ENCODE assay signal across 1 cellular context in the genomic region with DNA sequence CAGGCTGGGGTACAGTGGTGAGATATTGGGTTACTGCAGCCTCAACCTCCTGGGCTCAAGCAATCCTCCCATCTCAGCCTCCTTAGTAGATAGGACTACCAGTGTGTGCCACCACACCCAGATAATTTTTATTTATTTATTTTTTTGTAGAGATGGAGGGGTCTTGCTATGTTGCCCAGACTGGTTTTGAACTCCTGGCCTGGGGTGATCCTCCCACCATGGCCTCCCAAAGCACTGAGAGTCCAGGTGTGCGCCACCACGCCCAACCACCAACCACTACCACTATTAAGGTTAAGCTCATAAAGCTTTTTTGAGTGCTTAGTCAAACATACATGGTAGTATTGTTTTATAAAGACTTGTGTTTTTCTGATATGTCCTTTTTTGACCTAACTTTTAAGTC.
TF ChIP-seq lines count a peak whose summit lies in the region.

No MANE protein-coding gene starts in this region.

TF ChIP-seq in K562, 482 proteins besides CTCF, POLR2A, EP300 and RAD21:
- peak; percentile 14; the same call in 1 of the 2 replicates for TF ChIP-seq ZNF121 (CRISPR knock-in tag; conservative IDR thresholded peaks at IDR 0.05)
- TF ChIP-seq, protein P1, sequence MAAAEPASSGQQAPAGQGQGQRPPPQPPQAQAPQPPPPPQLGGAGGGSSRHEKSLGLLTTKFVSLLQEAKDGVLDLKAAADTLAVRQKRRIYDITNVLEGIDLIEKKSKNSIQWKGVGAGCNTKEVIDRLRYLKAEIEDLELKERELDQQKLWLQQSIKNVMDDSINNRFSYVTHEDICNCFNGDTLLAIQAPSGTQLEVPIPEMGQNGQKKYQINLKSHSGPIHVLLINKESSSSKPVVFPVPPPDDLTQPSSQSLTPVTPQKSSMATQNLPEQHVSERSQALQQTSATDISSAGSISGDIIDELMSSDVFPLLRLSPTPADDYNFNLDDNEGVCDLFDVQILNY (CRISPR knock-in tag; IDR thresholded peaks at IDR 0.05): no peak
